Comparison of ENCODE assay signal across 9 cellular contexts in the genomic region with DNA sequence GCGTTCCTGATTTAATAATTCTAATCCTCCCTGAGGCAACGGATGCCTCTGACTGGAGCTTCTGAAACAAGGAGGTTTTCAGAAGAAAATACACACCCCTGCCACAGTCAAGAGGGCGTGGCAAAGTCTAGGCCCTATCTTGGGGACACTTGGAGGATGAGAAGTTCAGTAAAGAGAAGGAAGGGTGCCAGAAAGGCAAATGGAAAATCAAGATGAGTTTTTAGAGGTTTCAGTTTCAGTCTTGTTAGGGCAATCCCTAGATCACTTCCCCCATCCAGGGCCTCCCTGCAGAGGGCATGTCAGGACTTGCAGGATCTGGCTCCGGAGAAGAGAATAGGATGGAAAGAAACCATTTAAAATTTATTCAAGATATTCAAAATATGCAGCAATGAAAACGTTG. TPM values are rescaled to one million over a fixed set of nuclear protein-coding genes. Genes with fewer than 3 reads are reported as not detected.
DNase-seq lines count a peak whose midpoint lies in the region; ATAC-seq, FAIRE-seq and TF ChIP-seq lines count a peak whose summit lies in the region.
"Had no signal": no experiment of that assay in that cellular context is flagged by ENCODE, and none has a peak within 500 bp of the region (broad histone marks: within the 10 kb centered on the region; RNA-seq: fewer than 3 reads in every experiment).

No MANE protein-coding gene starts in this region.

- H3K27me3 ChIP-seq in MM.1S (replicated peaks; ENCODE audit: insufficient read depth, low read length), result no peaks in the 10 kb centered on the region
- no peaks in the 10 kb centered on the region for H3K27me3 ChIP-seq in hepatocyte
- H3K27me3 ChIP-seq in small intestine (ENCODE audit: control insufficient read depth in 2 of 2, insufficient read depth in 2 of 2, low read length in 2 of 2), result no peaks in the 10 kb centered on the region

- WGBS in hepatocyte (ENCODE audit: low lambda C conversion rate, missing lambda C conversion rate), result 42% methylated on average over 5 of the region's 5 CpGs
- 29 to 36% (median 34%) methylated on average over 5 of the region's 5 CpGs for WGBS in small intestine, 3 donors

- H3K36me3 ChIP-seq in MM.1S (replicated peaks; ENCODE audit: insufficient read depth, low read length) (no peaks in the 10 kb centered on the region), hepatocyte (replicated peaks; ENCODE audit: insufficient read depth, low read depth) (no peaks in the 10 kb centered on the region), small intestine (ENCODE audit: control insufficient read depth in 2 of 2, insufficient read depth in 2 of 2, low read length in 2 of 2) (no peaks in the 10 kb centered on the region)

- H3F3A ChIP-seq in MM.1S (ENCODE audit: insufficient read depth, low read length), result peaks cover 10% of the 10 kb centered on the region

- H3K27ac Mint-ChIP-seq in activated T-helper 17 cell treated with anti-CD3 and anti-CD28 coated beads, Interleukin-2, amount 50 U/mL, for 72 hours, result no peak overlapping the region
- H3K27ac Mint-ChIP-seq: activated naive CD4-positive, alpha-beta T cell treated with anti-CD3 and anti-CD28 coated beads, Interleukin-2, amount 50 U/mL, for 24 hours had no signal

- H3K4me2 ChIP-seq in MM.1S (ENCODE audit: low read depth, low read length) (peak overlapping the region; percentile 67), hepatocyte (peak overlapping the region; percentile 68)

- H3K9me2 ChIP-seq in MM.1S (replicated peaks; ENCODE audit: insufficient read depth, low read length) (no peaks in the 10 kb centered on the region), hepatocyte (replicated peaks; ENCODE audit: insufficient read depth) (no peaks in the 10 kb centered on the region)

- no peak for FAIRE-seq in small intestine (lab: Jason Lieb, UNC)

- H2AFZ ChIP-seq in MM.1S (ENCODE audit: low read length) (peak overlapping the region; percentile 23; the same call in 1 of the 2 replicates), hepatocyte (peak overlapping the region; percentile 60)

- H3K79me2 ChIP-seq in MM.1S (ENCODE audit: low read length) (no peaks in the 10 kb centered on the region), hepatocyte (no peaks in the 10 kb centered on the region)

- H3K4me3 ChIP-seq in MM.1S (ENCODE audit: low read length) (peak overlapping the region; percentile 36; the same call in 1 of the 2 replicates), hepatocyte (no peak overlapping the region), small intestine (ENCODE audit: low read depth in 1 of 2, low read length in 2 of 2) (no peak overlapping the region)

- no peaks in the 10 kb centered on the region for H4K20me1 ChIP-seq in MM.1S (ENCODE audit: insufficient read depth, low read length)
- no peaks in the 10 kb centered on the region for H4K20me1 ChIP-seq in hepatocyte (ENCODE audit: insufficient read depth, poor library complexity, severe bottlenecking)

- intact Hi-C loops in Right ventricle myocardium inferior (cut with DNase I), result no loop called here
- intact Hi-C loops in cardiac septum (cut with DNase I), result loop anchor here (5.0 kb wide), 1 partner anchor 36 kb away; no protein-coding TSS in a partner anchor

- H3K4me1 ChIP-seq in MM.1S (ENCODE audit: low read length) (peaks cover 17% of the 10 kb centered on the region), hepatocyte (ENCODE audit: insufficient read depth) (peaks cover 3% of the 10 kb centered on the region), small intestine (ENCODE audit: control insufficient read depth in 2 of 2, insufficient read depth in 1 of 2, low read depth in 1 of 2, low read length in 1 of 2) (no peaks in the 10 kb centered on the region)

- H3K4me1 Mint-ChIP-seq in activated T-helper 17 cell treated with anti-CD3 and anti-CD28 coated beads, Interleukin-2, amount 50 U/mL, for 72 hours, result no peaks in the 10 kb centered on the region
- H3K4me1 Mint-ChIP-seq: activated naive CD4-positive, alpha-beta T cell treated with anti-CD3 and anti-CD28 coated beads, Interleukin-2, amount 50 U/mL, for 24 hours had no signal

- H3K27ac ChIP-seq in MM.1S (ENCODE audit: low read length) (peak overlapping the region; percentile 31; the same call in 1 of the 2 replicates), hepatocyte (peak overlapping the region; percentile 85), small intestine (ENCODE audit: low read depth in 1 of 2, low read length in 1 of 2) (peak overlapping the region in 1 of 2 donors; percentile 45)

- H3K9ac ChIP-seq in MM.1S (ENCODE audit: low read length), result no peak overlapping the region

- no peak overlapping the region for H3K4me3 Mint-ChIP-seq in activated T-helper 17 cell treated with anti-CD3 and anti-CD28 coated beads, Interleukin-2, amount 50 U/mL, for 72 hours
- H3K4me3 Mint-ChIP-seq: activated naive CD4-positive, alpha-beta T cell treated with anti-CD3 and anti-CD28 coated beads, Interleukin-2, amount 50 U/mL, for 24 hours had no signal

- H3K36me3 Mint-ChIP-seq in activated T-helper 17 cell treated with anti-CD3 and anti-CD28 coated beads, Interleukin-2, amount 50 U/mL, for 72 hours (ENCODE audit: low read depth), result no peaks in the 10 kb centered on the region
- H3K36me3 Mint-ChIP-seq: activated naive CD4-positive, alpha-beta T cell treated with anti-CD3 and anti-CD28 coated beads, Interleukin-2, amount 50 U/mL, for 24 hours had no signal

- H3K9me3 Mint-ChIP-seq in activated T-helper 17 cell treated with anti-CD3 and anti-CD28 coated beads, Interleukin-2, amount 50 U/mL, for 72 hours, result no peaks in the 10 kb centered on the region
- H3K9me3 Mint-ChIP-seq: activated naive CD4-positive, alpha-beta T cell treated with anti-CD3 and anti-CD28 coated beads, Interleukin-2, amount 50 U/mL, for 24 hours had no signal

- peak; percentile 91 for ATAC-seq in Right ventricle myocardium inferior
- peak; percentile 53 for ATAC-seq in activated T-helper 17 cell treated with anti-CD3 and anti-CD28 coated beads, Interleukin-2, amount 50 U/mL, for 72 hours (replicated peaks)

- peaks cover 3% of the 10 kb centered on the region for H3K27me3 Mint-ChIP-seq in activated T-helper 17 cell treated with anti-CD3 and anti-CD28 coated beads, Interleukin-2, amount 50 U/mL, for 72 hours
- H3K27me3 Mint-ChIP-seq: activated naive CD4-positive, alpha-beta T cell treated with anti-CD3 and anti-CD28 coated beads, Interleukin-2, amount 50 U/mL, for 24 hours had no signal

- DNase-seq in Right ventricle myocardium inferior (ENCODE audit: missing footprints) (no peak), cardiac septum (ENCODE audit: low spot score) (no peak), MM.1S (peak; percentile 66), hepatocyte (ENCODE audit: low spot score) (peak; percentile 71), small intestine (peak; percentile 44), activated T-cell treated with anti-CD3 and anti-CD28 coated beads for 4 hours (no peak)
- DNase-seq in central memory CD4-positive, alpha-beta T cell, result no peak

- H3K9me3 ChIP-seq in MM.1S (replicated peaks; ENCODE audit: insufficient read depth, low read length) (no peaks in the 10 kb centered on the region), hepatocyte (ENCODE audit: low read depth) (no peaks in the 10 kb centered on the region), small intestine (ENCODE audit: control insufficient read depth, low read depth) (no peaks in the 10 kb centered on the region)

- no peak for TF ChIP-seq CTCF in MM.1S (IDR thresholded peaks at IDR 0.05; ENCODE audit: low read length)
- no peak for TF ChIP-seq CTCF in hepatocyte (IDR thresholded peaks at IDR 0.05; ENCODE audit: poor library complexity)

RNA-seq across cellular contexts. Expression of gene FGF2, which starts 28.5 kb away (rescaled TPM):
- total RNA-seq in Right ventricle myocardium inferior (5.5 TPM), cardiac septum (9.8 TPM), hepatocyte (9.7 and 11.3 TPM in 2 replicates)
- total RNA-seq in activated T-helper 17 cell treated with anti-CD3 and anti-CD28 coated beads, Interleukin-2, amount 50 U/mL, for 72 hours, result under 1 TPM; 0.11 to 0.32 TPM
- polyA plus RNA-seq in hepatocyte (3.9 and 4.5 TPM in 2 replicates), small intestine (1 to 10 TPM in 1 of 3 donors, under 1 TPM in 2; 0.22 to 2.6 (median 0.81) TPM)

Comparison
In these comparisons a context has a peak if more than half of its experiments do, and no peak if none do; other contexts are left out.
1. DNase-seq: peak in MM.1S (single experiment), hepatocyte (single experiment) and small intestine (single experiment); none in Right ventricle myocardium inferior (single experiment), cardiac septum (single experiment), activated T-cell treated with anti-CD3 and anti-CD28 coated beads for 4 hours (single experiment) and central memory CD4-positive, alpha-beta T cell (single experiment).